2 cellular contexts compared by ENCODE assay signal in genomic region chr7:152672626-152673025, GRCh38.
TF ChIP-seq lines count a peak whose summit lies in the region.

No MANE protein-coding gene starts in this region.

TF ChIP-seq in HCT116, 20 proteins besides CTCF, POLR2A, EP300 and RAD21:
- TF ChIP-seq EZH2phosphoT487 (IDR thresholded peaks at IDR 0.05; ENCODE audit: borderline replicate concordance) (no peak), CBX3 (IDR thresholded peaks at IDR 0.05; ENCODE audit: low read depth) (no peak), SRF (IDR thresholded peaks at IDR 0.05; ENCODE audit: low read depth) (no peak), CEBPB (IDR thresholded peaks at IDR 0.05; ENCODE audit: low read depth) (no peak)
- TF ChIP-seq, protein P1, sequence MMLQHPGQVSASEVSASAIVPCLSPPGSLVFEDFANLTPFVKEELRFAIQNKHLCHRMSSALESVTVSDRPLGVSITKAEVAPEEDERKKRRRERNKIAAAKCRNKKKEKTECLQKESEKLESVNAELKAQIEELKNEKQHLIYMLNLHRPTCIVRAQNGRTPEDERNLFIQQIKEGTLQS (IDR thresholded peaks at IDR 0.05) = no peak

TF ChIP-seq in GM12878, 131 proteins besides CTCF, POLR2A, EP300 and RAD21:
- TF ChIP-seq, protein P2, sequence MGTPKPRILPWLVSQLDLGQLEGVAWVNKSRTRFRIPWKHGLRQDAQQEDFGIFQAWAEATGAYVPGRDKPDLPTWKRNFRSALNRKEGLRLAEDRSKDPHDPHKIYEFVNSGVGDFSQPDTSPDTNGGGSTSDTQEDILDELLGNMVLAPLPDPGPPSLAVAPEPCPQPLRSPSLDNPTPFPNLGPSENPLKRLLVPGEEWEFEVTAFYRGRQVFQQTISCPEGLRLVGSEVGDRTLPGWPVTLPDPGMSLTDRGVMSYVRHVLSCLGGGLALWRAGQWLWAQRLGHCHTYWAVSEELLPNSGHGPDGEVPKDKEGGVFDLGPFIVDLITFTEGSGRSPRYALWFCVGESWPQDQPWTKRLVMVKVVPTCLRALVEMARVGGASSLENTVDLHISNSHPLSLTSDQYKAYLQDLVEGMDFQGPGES (IDR thresholded peaks at IDR 0.05) = no peak
- TF ChIP-seq NBN (IDR thresholded peaks at IDR 0.05) (no peak), SUPT20H (IDR thresholded peaks at IDR 0.05; ENCODE audit: borderline replicate concordance, control insufficient read depth, low read depth, low read length) (no peak), BMI1 (IDR thresholded peaks at IDR 0.05; ENCODE audit: borderline replicate concordance) (no peak), POLR2AphosphoS5 (IDR thresholded peaks at IDR 0.05; ENCODE audit: low read length) (no peak), HCFC1 (IDR thresholded peaks at IDR 0.05; ENCODE audit: low read length) (no peak), SRF (IDR thresholded peaks at IDR 0.05; ENCODE audit: low read depth in 2 of 2, low read length in 2 of 2) (no peak), ZNF24 (IDR thresholded peaks at IDR 0.05) (no peak), MYB (IDR thresholded peaks at IDR 0.05; ENCODE audit: borderline replicate concordance, low read depth, low read length) (no peak), POU2F2 (IDR thresholded peaks at IDR 0.05; ENCODE audit: borderline replicate concordance, low read depth, low read length) (no peak), NFIC (IDR thresholded peaks at IDR 0.05; ENCODE audit: low read depth, low read length) (no peak), ZNF207 (IDR thresholded peaks at IDR 0.05; ENCODE audit: borderline replicate concordance) (no peak), MEF2A (IDR thresholded peaks at IDR 0.05; ENCODE audit: insufficient read depth, low read depth, low read length) (no peak), ZNF687 (IDR thresholded peaks at IDR 0.05) (no peak), ESRRA (IDR thresholded peaks at IDR 0.05; ENCODE audit: low read length) (no peak), GABPA (IDR thresholded peaks at IDR 0.05; ENCODE audit: low read depth) (no peak), ZBTB40 (IDR thresholded peaks at IDR 0.05; ENCODE audit: borderline replicate concordance) (no peak)
- TF ChIP-seq, protein P3, sequence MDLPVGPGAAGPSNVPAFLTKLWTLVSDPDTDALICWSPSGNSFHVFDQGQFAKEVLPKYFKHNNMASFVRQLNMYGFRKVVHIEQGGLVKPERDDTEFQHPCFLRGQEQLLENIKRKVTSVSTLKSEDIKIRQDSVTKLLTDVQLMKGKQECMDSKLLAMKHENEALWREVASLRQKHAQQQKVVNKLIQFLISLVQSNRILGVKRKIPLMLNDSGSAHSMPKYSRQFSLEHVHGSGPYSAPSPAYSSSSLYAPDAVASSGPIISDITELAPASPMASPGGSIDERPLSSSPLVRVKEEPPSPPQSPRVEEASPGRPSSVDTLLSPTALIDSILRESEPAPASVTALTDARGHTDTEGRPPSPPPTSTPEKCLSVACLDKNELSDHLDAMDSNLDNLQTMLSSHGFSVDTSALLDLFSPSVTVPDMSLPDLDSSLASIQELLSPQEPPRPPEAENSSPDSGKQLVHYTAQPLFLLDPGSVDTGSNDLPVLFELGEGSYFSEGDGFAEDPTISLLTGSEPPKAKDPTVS (IDR thresholded peaks at IDR 0.05; ENCODE audit: low read depth, low read length) = no peak
- TF ChIP-seq, protein P4, sequence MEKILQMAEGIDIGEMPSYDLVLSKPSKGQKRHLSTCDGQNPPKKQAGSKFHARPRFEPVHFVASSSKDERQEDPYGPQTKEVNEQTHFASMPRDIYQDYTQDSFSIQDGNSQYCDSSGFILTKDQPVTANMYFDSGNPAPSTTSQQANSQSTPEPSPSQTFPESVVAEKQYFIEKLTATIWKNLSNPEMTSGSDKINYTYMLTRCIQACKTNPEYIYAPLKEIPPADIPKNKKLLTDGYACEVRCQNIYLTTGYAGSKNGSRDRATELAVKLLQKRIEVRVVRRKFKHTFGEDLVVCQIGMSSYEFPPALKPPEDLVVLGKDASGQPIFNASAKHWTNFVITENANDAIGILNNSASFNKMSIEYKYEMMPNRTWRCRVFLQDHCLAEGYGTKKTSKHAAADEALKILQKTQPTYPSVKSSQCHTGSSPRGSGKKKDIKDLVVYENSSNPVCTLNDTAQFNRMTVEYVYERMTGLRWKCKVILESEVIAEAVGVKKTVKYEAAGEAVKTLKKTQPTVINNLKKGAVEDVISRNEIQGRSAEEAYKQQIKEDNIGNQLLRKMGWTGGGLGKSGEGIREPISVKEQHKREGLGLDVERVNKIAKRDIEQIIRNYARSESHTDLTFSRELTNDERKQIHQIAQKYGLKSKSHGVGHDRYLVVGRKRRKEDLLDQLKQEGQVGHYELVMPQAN (conservative IDR thresholded peaks at IDR 0.05) = no peak
